1 cellular context compared by ENCODE assay signal in the genomic region with DNA sequence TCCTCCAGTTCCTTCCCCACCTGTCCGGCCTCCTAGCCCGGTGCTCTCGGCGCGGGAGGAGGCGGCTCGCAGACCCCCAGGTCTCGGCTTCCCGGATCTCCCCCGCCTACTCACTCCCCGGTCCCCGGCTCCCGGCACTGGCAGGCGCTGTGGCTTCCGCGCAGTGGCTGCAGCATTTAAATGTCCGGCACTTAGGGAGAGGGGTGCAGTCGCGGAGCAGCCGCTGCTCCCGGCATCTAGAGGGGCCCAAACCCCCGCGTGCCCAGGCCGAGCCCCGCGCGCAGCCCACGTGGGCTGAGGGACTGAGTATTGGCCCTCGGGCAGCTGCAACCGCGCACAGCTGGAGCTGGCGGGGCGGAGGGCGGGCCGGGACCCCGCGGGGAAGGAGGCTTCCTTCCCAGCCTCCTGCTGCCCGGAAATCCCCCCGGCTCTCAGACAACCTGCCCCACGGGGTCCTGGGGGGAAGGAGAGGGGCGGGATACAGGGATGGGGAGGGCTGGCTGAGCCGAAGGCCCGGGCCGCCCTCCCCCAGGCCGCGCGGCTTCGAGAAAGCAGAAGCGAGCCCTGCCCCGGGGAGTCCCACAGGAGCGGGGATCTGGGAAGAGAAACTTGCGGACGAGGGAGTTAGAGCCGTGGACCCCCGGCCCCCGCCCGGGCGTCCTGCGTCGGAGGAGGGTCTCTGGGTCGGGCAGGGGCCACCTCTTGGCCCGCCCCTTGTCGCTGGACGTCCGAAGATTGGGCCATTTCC.
TF ChIP-seq lines count a peak whose summit lies in the region.

No MANE protein-coding gene starts in this region.

TF ChIP-seq in HepG2, 621 proteins besides CTCF, POLR2A, EP300 and RAD21 (continued from another document):
- TF ChIP-seq, protein P1, sequence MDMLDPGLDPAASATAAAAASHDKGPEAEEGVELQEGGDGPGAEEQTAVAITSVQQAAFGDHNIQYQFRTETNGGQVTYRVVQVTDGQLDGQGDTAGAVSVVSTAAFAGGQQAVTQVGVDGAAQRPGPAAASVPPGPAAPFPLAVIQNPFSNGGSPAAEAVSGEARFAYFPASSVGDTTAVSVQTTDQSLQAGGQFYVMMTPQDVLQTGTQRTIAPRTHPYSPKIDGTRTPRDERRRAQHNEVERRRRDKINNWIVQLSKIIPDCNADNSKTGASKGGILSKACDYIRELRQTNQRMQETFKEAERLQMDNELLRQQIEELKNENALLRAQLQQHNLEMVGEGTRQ (IDR thresholded peaks at IDR 0.05; ENCODE audit: low read depth, low read length), result no peak
- TF ChIP-seq, protein P1 (CRISPR knock-in tag; IDR thresholded peaks at IDR 0.05; ENCODE audit: borderline replicate concordance), result no peak
- TF ChIP-seq ZNF879 (CRISPR knock-in tag; IDR thresholded peaks at IDR 0.05) (no peak), FOXJ3 (CRISPR knock-in tag; IDR thresholded peaks at IDR 0.05; ENCODE audit: borderline replicate concordance) (no peak), NCOA1 (CRISPR knock-in tag; IDR thresholded peaks at IDR 0.05) (no peak), ZBTB7B (CRISPR knock-in tag; IDR thresholded peaks at IDR 0.05) (no peak), ZNF878 (CRISPR knock-in tag; IDR thresholded peaks at IDR 0.05) (no peak), MTF2 (CRISPR knock-in tag; IDR thresholded peaks at IDR 0.05; ENCODE audit: borderline replicate concordance) (peak; percentile 99), KDM2A (CRISPR knock-in tag; IDR thresholded peaks at IDR 0.05; ENCODE audit: borderline replicate concordance, low read depth) (no peak), ZNF530 (CRISPR knock-in tag; IDR thresholded peaks at IDR 0.05; ENCODE audit: low read depth) (no peak)
- TF ChIP-seq, protein P2, sequence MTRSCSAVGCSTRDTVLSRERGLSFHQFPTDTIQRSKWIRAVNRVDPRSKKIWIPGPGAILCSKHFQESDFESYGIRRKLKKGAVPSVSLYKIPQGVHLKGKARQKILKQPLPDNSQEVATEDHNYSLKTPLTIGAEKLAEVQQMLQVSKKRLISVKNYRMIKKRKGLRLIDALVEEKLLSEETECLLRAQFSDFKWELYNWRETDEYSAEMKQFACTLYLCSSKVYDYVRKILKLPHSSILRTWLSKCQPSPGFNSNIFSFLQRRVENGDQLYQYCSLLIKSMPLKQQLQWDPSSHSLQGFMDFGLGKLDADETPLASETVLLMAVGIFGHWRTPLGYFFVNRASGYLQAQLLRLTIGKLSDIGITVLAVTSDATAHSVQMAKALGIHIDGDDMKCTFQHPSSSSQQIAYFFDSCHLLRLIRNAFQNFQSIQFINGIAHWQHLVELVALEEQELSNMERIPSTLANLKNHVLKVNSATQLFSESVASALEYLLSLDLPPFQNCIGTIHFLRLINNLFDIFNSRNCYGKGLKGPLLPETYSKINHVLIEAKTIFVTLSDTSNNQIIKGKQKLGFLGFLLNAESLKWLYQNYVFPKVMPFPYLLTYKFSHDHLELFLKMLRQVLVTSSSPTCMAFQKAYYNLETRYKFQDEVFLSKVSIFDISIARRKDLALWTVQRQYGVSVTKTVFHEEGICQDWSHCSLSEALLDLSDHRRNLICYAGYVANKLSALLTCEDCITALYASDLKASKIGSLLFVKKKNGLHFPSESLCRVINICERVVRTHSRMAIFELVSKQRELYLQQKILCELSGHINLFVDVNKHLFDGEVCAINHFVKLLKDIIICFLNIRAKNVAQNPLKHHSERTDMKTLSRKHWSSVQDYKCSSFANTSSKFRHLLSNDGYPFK (CRISPR knock-in tag; IDR thresholded peaks at IDR 0.05; ENCODE audit: borderline replicate concordance), result no peak
- TF ChIP-seq, protein P3, sequence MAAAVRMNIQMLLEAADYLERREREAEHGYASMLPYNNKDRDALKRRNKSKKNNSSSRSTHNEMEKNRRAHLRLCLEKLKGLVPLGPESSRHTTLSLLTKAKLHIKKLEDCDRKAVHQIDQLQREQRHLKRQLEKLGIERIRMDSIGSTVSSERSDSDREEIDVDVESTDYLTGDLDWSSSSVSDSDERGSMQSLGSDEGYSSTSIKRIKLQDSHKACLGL (CRISPR knock-in tag; IDR thresholded peaks at IDR 0.05), result 0 out of 2 replicates have a peak, but pooled peaks have one; percentile 30
- TF ChIP-seq, protein P4, sequence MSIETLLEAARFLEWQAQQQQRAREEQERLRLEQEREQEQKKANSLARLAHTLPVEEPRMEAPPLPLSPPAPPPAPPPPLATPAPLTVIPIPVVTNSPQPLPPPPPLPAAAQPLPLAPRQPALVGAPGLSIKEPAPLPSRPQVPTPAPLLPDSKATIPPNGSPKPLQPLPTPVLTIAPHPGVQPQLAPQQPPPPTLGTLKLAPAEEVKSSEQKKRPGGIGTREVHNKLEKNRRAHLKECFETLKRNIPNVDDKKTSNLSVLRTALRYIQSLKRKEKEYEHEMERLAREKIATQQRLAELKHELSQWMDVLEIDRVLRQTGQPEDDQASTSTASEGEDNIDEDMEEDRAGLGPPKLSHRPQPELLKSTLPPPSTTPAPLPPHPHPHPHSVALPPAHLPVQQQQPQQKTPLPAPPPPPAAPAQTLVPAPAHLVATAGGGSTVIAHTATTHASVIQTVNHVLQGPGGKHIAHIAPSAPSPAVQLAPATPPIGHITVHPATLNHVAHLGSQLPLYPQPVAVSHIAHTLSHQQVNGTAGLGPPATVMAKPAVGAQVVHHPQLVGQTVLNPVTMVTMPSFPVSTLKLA (IDR thresholded peaks at IDR 0.05), result 0 out of 2 replicates have a peak, but pooled peaks have one; percentile 13
